ENCODE assay signal across 14 cellular contexts in the genomic region with DNA sequence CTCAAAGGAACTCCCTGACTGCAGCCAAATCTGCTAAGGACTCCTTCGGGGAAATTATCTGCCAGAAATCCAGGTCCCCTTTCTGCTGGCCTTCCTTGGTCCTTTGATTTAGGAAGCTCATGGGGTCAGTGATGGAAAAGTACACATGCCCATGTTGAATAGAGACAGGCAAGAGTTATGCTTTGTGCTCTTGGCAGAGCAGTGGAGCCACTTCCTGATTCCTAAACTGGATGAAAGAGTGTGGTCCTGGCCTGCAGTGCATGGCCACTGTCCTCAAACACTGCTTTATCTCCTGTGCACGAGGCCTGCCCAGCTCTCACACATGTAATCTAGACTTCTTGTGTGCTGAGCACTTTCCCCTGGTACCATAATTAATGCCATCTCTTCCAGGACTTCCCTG. TPM values are rescaled to one million over a fixed set of nuclear protein-coding genes. Genes with fewer than 3 reads are reported as not detected.
DNase-seq lines count a peak whose midpoint lies in the region; ATAC-seq and TF ChIP-seq lines count a peak whose summit lies in the region.
"Had no signal": no experiment of that assay in that cellular context is flagged by ENCODE, and none has a peak within 500 bp of the region (broad histone marks: within the 10 kb centered on the region; RNA-seq: fewer than 3 reads in every experiment).

No MANE protein-coding gene starts in this region.

- no peaks in the 10 kb centered on the region for H3K36me3 ChIP-seq in tibial artery

- POLR2A ChIA-PET in activated B cell treated with CpG ODN at 0.5 μM for 24 hours (lab: Charles Lee): interaction anchor here (0.6 to 13.9 kb wide), 37 partner anchors 9 to 1829 kb away, joined by 3 to 483 read pairs (median 7); no protein-coding TSS in a partner anchor

- H3K27me3 Mint-ChIP-seq in activated T-cell treated with anti-CD3 and anti-CD28 coated beads, Interleukin-2, amount 50 U/mL, for 4 hours (ENCODE audit: low read depth): peaks cover 67% of the 10 kb centered on the region
- H3K27me3 Mint-ChIP-seq in activated B cell treated with CpG ODN at 0.5 μM for 24 hours (no peaks in the 10 kb centered on the region), natural killer cell (ENCODE audit: low read depth in 2 of 2) (peaks cover 78 to 95% of the 10 kb centered on the region in 2 donors)

- CTCF ChIA-PET in activated B cell treated with CpG ODN at 0.5 μM for 24 hours (lab: Charles Lee): interaction anchor here (0.7 to 9.6 kb wide), 7 partner anchors 51 to 1026 kb away, joined by 3 to 231 read pairs (median 3); no protein-coding TSS in a partner anchor

- TF ChIP-seq CTCF in activated B cell treated with CpG ODN at 0.5 μM for 24 hours (IDR thresholded peaks at IDR 0.05) (no peak), natural killer cell (IDR thresholded peaks at IDR 0.05) (no peak), tibial artery (IDR thresholded peaks at IDR 0.05) (no peak)

- H3K4me3 Mint-ChIP-seq in activated T-cell treated with anti-CD3 and anti-CD28 coated beads, Interleukin-2, amount 50 U/mL, for 4 hours: peak overlapping the region; percentile 86
- H3K4me3 Mint-ChIP-seq in activated B cell treated with CpG ODN at 0.5 μM for 24 hours (peak overlapping the region; percentile 99), natural killer cell (peak overlapping the region; percentile 92)

- peak overlapping the region; percentile 80 to 82 for H3K4me3 ChIP-seq in tibial artery

- peaks cover 0 to 44% (median 22%) of the 10 kb centered on the region in 4 donors for H3K4me1 ChIP-seq in tibial artery

- intact Hi-C loops in activated B cell treated with CpG ODN at 0.5 μM for 24 hours (cut with micrococcal nuclease): loop anchor here (1.0 to 10.0 kb wide), 6 partner anchors 225 to 1829 kb away; no protein-coding TSS in a partner anchor
- intact Hi-C loops in natural killer cell (cut with micrococcal nuclease): loop anchor here (10.0 kb wide), 1 partner anchor 927 kb away; no protein-coding TSS in a partner anchor
- intact Hi-C loops in tibial artery (cut with DNase I; ENCODE audit: low total_unique reads): loop anchor here (2.0 to 10.0 kb wide), 3 partner anchors 407 to 1287 kb away; no protein-coding TSS in a partner anchor

- H3K36me3 Mint-ChIP-seq in activated T-cell treated with anti-CD3 and anti-CD28 coated beads, Interleukin-2, amount 50 U/mL, for 4 hours (ENCODE audit: insufficient read depth): no peaks in the 10 kb centered on the region
- H3K36me3 Mint-ChIP-seq in activated B cell treated with CpG ODN at 0.5 μM for 24 hours (ENCODE audit: low read depth) (peaks cover 67% of the 10 kb centered on the region), natural killer cell (peaks cover 6% of the 10 kb centered on the region)

- DNase-seq in activated T-cell treated with anti-CD3 and anti-CD28 coated beads, Interleukin-2, amount 50 U/mL, for 4 hours: no peak
- no peak for DNase-seq in activated T-cell treated with anti-CD3 and anti-CD28 coated beads, Interleukin-2, amount 50 U/mL, for 48 hours
- no peak for DNase-seq in activated B cell treated with CpG ODN at 0.5 μM for 24 hours
- no peak for DNase-seq in natural killer cell
- no peak for DNase-seq in tibial artery
- no peak for DNase-seq in HUDEP-2 (lab: John Stamatoyannopoulos, UW; ENCODE audit: unreplicated experiment in 76 of 76)
- DNase-seq: activated CD4-positive, alpha-beta T cell treated with anti-CD3 and anti-CD28 coated beads, Interleukin-2, amount 50 U/mL, for 48 hours; GDM1; NCI-H1092; NCI-H524 treated with DMSO at 0.1 percent for 48 hours; stimulated activated CD4-positive, alpha-beta T cell treated with anti-CD3 and anti-CD28 coated beads, Interleukin-4, amount 100 ng/mL, for 24 hours had no signal

- ATAC-seq in activated T-cell treated with anti-CD3 and anti-CD28 coated beads, Interleukin-2, amount 50 U/mL, for 4 hours: no peak
- ATAC-seq in activated B cell treated with CpG ODN at 0.5 μM for 24 hours (ENCODE audit: low read depth) (no peak), natural killer cell (no peak), SK-N-SH treated with all-trans-retinoic acid at 6 μM for 48 hours (no peak), HG02759 (IDR thresholded peaks at IDR 0.05; ENCODE audit: unreplicated experiment) (no peak)
- ATAC-seq: activated naive CD4-positive, alpha-beta T cell treated with anti-CD3 and anti-CD28 coated beads, Interleukin-2, amount 50 U/mL, for 72 hours had no signal

- peaks cover 55% of the 10 kb centered on the region for H3K4me1 Mint-ChIP-seq in activated T-cell treated with anti-CD3 and anti-CD28 coated beads, Interleukin-2, amount 50 U/mL, for 4 hours (ENCODE audit: low read depth)
- H3K4me1 Mint-ChIP-seq in activated B cell treated with CpG ODN at 0.5 μM for 24 hours: peaks cover 69% of the 10 kb centered on the region
- H3K4me1 Mint-ChIP-seq in natural killer cell: peaks cover 45 to 47% of the 10 kb centered on the region in 2 donors

- no peaks in the 10 kb centered on the region for H3K27me3 ChIP-seq in tibial artery

- H3K27ac Mint-ChIP-seq in activated B cell treated with CpG ODN at 0.5 μM for 24 hours (peak overlapping the region; percentile 95), natural killer cell (no peak overlapping the region)
- H3K27ac Mint-ChIP-seq: activated naive CD4-positive, alpha-beta T cell treated with anti-CD3 and anti-CD28 coated beads, Interleukin-2, amount 50 U/mL, for 72 hours had no signal

- no peaks in the 10 kb centered on the region for H3K9me3 ChIP-seq in tibial artery

- peak overlapping the region; percentile 87 to 97 for H3K27ac ChIP-seq in tibial artery

- H3K9me3 Mint-ChIP-seq in activated T-cell treated with anti-CD3 and anti-CD28 coated beads, Interleukin-2, amount 50 U/mL, for 4 hours: no peaks in the 10 kb centered on the region
- H3K9me3 Mint-ChIP-seq in activated B cell treated with CpG ODN at 0.5 μM for 24 hours (no peaks in the 10 kb centered on the region), natural killer cell (no peaks in the 10 kb centered on the region)
- H3K9me3 Mint-ChIP-seq: activated naive CD4-positive, alpha-beta T cell treated with anti-CD3 and anti-CD28 coated beads, Interleukin-2, amount 50 U/mL, for 72 hours had no signal

TF ChIP-seq in SK-N-SH treated with all-trans-retinoic acid at 6 μM for 48 hours, 23 proteins besides CTCF, POLR2A, EP300 and RAD21 (continues in another document):
- TF ChIP-seq OSR1 (CRISPR knock-in tag; IDR thresholded peaks at IDR 0.05) (no peak), ISL1 (CRISPR knock-in tag; IDR thresholded peaks at IDR 0.05) (no peak), ZC3H10 (CRISPR knock-in tag; IDR thresholded peaks at IDR 0.05) (no peak), ZFP30 (CRISPR knock-in tag; IDR thresholded peaks at IDR 0.05) (no peak), RARB (CRISPR knock-in tag; IDR thresholded peaks at IDR 0.05) (no peak), ZNF70 (CRISPR knock-in tag; IDR thresholded peaks at IDR 0.05) (no peak), ZNF565 (CRISPR knock-in tag; conservative IDR thresholded peaks at IDR 0.05; ENCODE audit: low read depth) (no peak), CREB5 (CRISPR knock-in tag; IDR thresholded peaks at IDR 0.05; ENCODE audit: low read depth) (no peak), PATZ1 (CRISPR knock-in tag; IDR thresholded peaks at IDR 0.05; ENCODE audit: borderline replicate concordance) (no peak), ZFP3 (CRISPR knock-in tag; IDR thresholded peaks at IDR 0.05) (no peak), GLIS3 (CRISPR knock-in tag; IDR thresholded peaks at IDR 0.05) (no peak), ARNTL (CRISPR knock-in tag; IDR thresholded peaks at IDR 0.05; ENCODE audit: borderline replicate concordance, low read depth) (no peak)
- TF ChIP-seq, protein P1, sequence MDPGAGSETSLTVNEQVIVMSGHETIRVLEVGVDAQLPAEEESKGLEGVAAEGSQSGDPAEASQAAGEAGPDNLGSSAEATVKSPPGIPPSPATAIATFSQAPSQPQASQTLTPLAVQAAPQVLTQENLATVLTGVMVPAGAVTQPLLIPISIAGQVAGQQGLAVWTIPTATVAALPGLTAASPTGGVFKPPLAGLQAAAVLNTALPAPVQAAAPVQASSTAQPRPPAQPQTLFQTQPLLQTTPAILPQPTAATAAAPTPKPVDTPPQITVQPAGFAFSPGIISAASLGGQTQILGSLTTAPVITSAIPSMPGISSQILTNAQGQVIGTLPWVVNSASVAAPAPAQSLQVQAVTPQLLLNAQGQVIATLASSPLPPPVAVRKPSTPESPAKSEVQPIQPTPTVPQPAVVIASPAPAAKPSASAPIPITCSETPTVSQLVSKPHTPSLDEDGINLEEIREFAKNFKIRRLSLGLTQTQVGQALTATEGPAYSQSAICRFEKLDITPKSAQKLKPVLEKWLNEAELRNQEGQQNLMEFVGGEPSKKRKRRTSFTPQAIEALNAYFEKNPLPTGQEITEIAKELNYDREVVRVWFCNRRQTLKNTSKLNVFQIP (CRISPR knock-in tag; IDR thresholded peaks at IDR 0.05; ENCODE audit: borderline replicate concordance, low read depth): no peak

RNA-seq across cellular contexts. Expression of gene EBF1, which starts 2.0 kb away (rescaled TPM):
- total RNA-seq in activated T-cell treated with anti-CD3 and anti-CD28 coated beads, Interleukin-2, amount 50 U/mL, for 4 hours: under 1 TPM; 0.20 to 0.92 (median 0.37) TPM
- 195 and 247 TPM in 2 replicates for total RNA-seq in activated B cell treated with CpG ODN at 0.5 μM for 24 hours
- 1 to 10 TPM in 1 of 3 donors, under 1 TPM in 2; 0.29 to 1.5 (median 0.35) TPM for total RNA-seq in natural killer cell

Comparison
In these comparisons a context has a peak if more than half of its experiments do, and no peak if none do; other contexts are left out.
1. RNA of gene EBF1, which starts 2.0 kb away (total RNA-seq): 195 to 247 TPM in activated B cell treated with CpG ODN at 0.5 μM for 24 hours; 0.20 to 0.92 TPM in activated T-cell treated with anti-CD3 and anti-CD28 coated beads, Interleukin-2, amount 50 U/mL, for 4 hours and 0.29 to 1.5 TPM in natural killer cell; every median in the first group is over 10 times any median in the second.
2. Peak in every context shown above with its lines, with median percentiles within 50 percentile points of each other: H3K4me3 Mint-ChIP-seq.